In genomic region chr4:106766519-106766918, GRCh38 we compare ENCODE assay signal across 13 cellular contexts.
"Had no signal": no experiment of that assay in that cellular context is flagged by ENCODE, and none has a peak within 500 bp of the region (broad histone marks: within the 10 kb centered on the region; RNA-seq: fewer than 3 reads in every experiment).

No MANE protein-coding gene starts in this region.

- H3K27me3 ChIP-seq: heart right ventricle, pancreas, thyroid gland had no signal

- H3K36me3 ChIP-seq: heart right ventricle, left ventricle myocardium inferior, pancreas, thyroid gland had no signal

- H3K27ac ChIP-seq: heart right ventricle, left ventricle myocardium inferior, pancreas, thyroid gland had no signal

- H3K4me1 ChIP-seq: heart right ventricle, left ventricle myocardium inferior, pancreas, thyroid gland had no signal

- ATAC-seq: activated CD8-positive, alpha-beta T cell treated with anti-CD3 and anti-CD28 coated beads, Interleukin-2, amount 10 ng/mL, durations not matched to agents 7 days and 5 days; heart right ventricle; pancreas; stimulated activated effector memory CD8-positive, alpha-beta T cell treated with anti-CD3 and anti-CD28 coated beads, Interleukin-12 subunit alpha, Interleukin-12 subunit beta, amount 100 ng/mL, for 72 hours had no signal

- H3K4me3 ChIP-seq: heart right ventricle, left ventricle myocardium inferior, pancreas, thyroid gland had no signal

- DNase-seq: activated CD4-positive, alpha-beta T cell treated with anti-CD3 and anti-CD28 coated beads for 4 hours; activated CD8-positive, alpha-beta memory T cell treated with anti-CD3 and anti-CD28 coated beads, Interleukin-2, amount 50 U/mL, for 48 hours; activated CD8-positive, alpha-beta T cell treated with anti-CD3 and anti-CD28 coated beads, Interleukin-2, amount 10 ng/mL, durations not matched to agents 7 days and 5 days; cerebellar nuclear complex; heart right ventricle; left ventricle myocardium inferior; mesenchymal stem cell; pancreas; retina; small intestine; T-helper 1 cell; thyroid gland had no signal

- H3K9me3 ChIP-seq: pancreas, thyroid gland had no signal
